In genomic region chr7:35975851-35976454, GRCh38 we compare ENCODE assay signal across 8 cellular contexts.
DNase-seq lines count a peak whose midpoint lies in the region; ATAC-seq and TF ChIP-seq lines count a peak whose summit lies in the region.

No MANE protein-coding gene starts in this region.

- H3K36me3 Mint-ChIP-seq in activated CD4-positive, alpha-beta memory T cell treated with anti-CD3 and anti-CD28 coated beads, Interleukin-2, amount 10 ng/mL, durations not matched to agents 7 days and 5 days (ENCODE audit: low read depth): no peaks in the 10 kb centered on the region

- H3K27ac ChIP-seq in osteoblast (ENCODE audit: low read depth, low read length): no peak overlapping the region

- H3K27me3 ChIP-seq in BJ (ENCODE audit: control insufficient read depth, insufficient read depth, low read length): peaks cover 2% of the 10 kb centered on the region; the same call in 1 of the 2 replicates
- H3K27me3 ChIP-seq in osteoblast (ENCODE audit: insufficient read depth, low read length): peaks cover 12% of the 10 kb centered on the region

- no peak overlapping the region for H3K4me2 ChIP-seq in osteoblast (ENCODE audit: insufficient read depth, low read length)

- H2AFZ ChIP-seq in osteoblast (ENCODE audit: low read length): no peak overlapping the region

- H3K4me3 Mint-ChIP-seq in activated CD4-positive, alpha-beta memory T cell treated with anti-CD3 and anti-CD28 coated beads, Interleukin-2, amount 10 ng/mL, durations not matched to agents 7 days and 5 days: no peak overlapping the region

- ATAC-seq in GM18505 (IDR thresholded peaks at IDR 0.05; ENCODE audit: unreplicated experiment): peak; percentile 65
- peak; percentile 68 for ATAC-seq in HG03571 (IDR thresholded peaks at IDR 0.05; ENCODE audit: unreplicated experiment)

- H3K27ac Mint-ChIP-seq in activated CD4-positive, alpha-beta memory T cell treated with anti-CD3 and anti-CD28 coated beads, Interleukin-2, amount 10 ng/mL, durations not matched to agents 7 days and 5 days: no peak overlapping the region

- TF ChIP-seq POLR2A in GM18505 (IDR thresholded peaks at IDR 0.05; ENCODE audit: borderline replicate concordance, extremely low read depth, insufficient read depth, insufficient read length): no peak

- H3K36me3 ChIP-seq in BJ (ENCODE audit: control insufficient read depth, insufficient read depth, low read length) (no peaks in the 10 kb centered on the region), osteoblast (ENCODE audit: insufficient read depth, low read length) (no peaks in the 10 kb centered on the region)

- H3K4me1 Mint-ChIP-seq in activated CD4-positive, alpha-beta memory T cell treated with anti-CD3 and anti-CD28 coated beads, Interleukin-2, amount 10 ng/mL, durations not matched to agents 7 days and 5 days: peaks cover 4% of the 10 kb centered on the region

- POLR2A ChIA-PET in BJ (lab: Charles Lee): no interaction called here
- POLR2A ChIA-PET in activated CD4-positive, alpha-beta memory T cell treated with anti-CD3 and anti-CD28 coated beads, Interleukin-2, amount 10 ng/mL, durations not matched to agents 7 days and 5 days (lab: Charles Lee): no interaction called here

- H3K4me3 ChIP-seq in BJ (ENCODE audit: low read depth, low read length) (no peak overlapping the region), osteoblast (ENCODE audit: insufficient read depth, low read length) (no peak overlapping the region)

- peak; percentile 82 for TF ChIP-seq CTCF in BJ (IDR thresholded peaks at IDR 0.05; ENCODE audit: insufficient read depth, low read depth, low read length)
- TF ChIP-seq CTCF in osteoblast (IDR thresholded peaks at IDR 0.05; ENCODE audit: extremely low read depth, low read depth, low read length): peak; percentile 74

- H3K9me3 ChIP-seq in osteoblast (ENCODE audit: low read depth, low read length): no peaks in the 10 kb centered on the region

- no peak for DNase-seq in BJ (ENCODE audit: low read depth)
- peak; percentile 74 for DNase-seq in NCI-H748 (lab: John Stamatoyannopoulos, UW; ENCODE audit: unreplicated experiment)
- peak; percentile 52 for DNase-seq in activated CD4-positive, alpha-beta memory T cell treated with anti-CD3 and anti-CD28 coated beads, Interleukin-2, amount 10 ng/mL, durations not matched to agents 7 days and 5 days
- peak; percentile 60 for DNase-seq in foreskin melanocyte
- peak; percentile 71 for DNase-seq in osteoblast (ENCODE audit: insufficient read length, low spot score, missing footprints)
- DNase-seq in islet precursor cell: no peak

- no peaks in the 10 kb centered on the region for H3K79me2 ChIP-seq in osteoblast (ENCODE audit: insufficient read depth, low read length)

- CTCF ChIA-PET in BJ (lab: Yijun Ruan, JAX): interaction anchor here (0.6 to 1.6 kb wide), 11 partner anchors 9 to 343 kb away, joined by 3 to 7 read pairs (median 3); no protein-coding TSS in a partner anchor
- CTCF ChIA-PET in activated CD4-positive, alpha-beta memory T cell treated with anti-CD3 and anti-CD28 coated beads, Interleukin-2, amount 10 ng/mL, durations not matched to agents 7 days and 5 days (lab: Charles Lee): interaction anchor here (0.6 to 1.4 kb wide), 9 partner anchors 9 to 388 kb away, joined by 3 to 8 read pairs (median 3); no protein-coding TSS in a partner anchor

- H4K20me1 ChIP-seq in osteoblast (ENCODE audit: insufficient read depth, low read length): no peaks in the 10 kb centered on the region

- H3K4me1 ChIP-seq in osteoblast (ENCODE audit: insufficient read depth, low read length): no peaks in the 10 kb centered on the region

- H3K27me3 Mint-ChIP-seq in activated CD4-positive, alpha-beta memory T cell treated with anti-CD3 and anti-CD28 coated beads, Interleukin-2, amount 10 ng/mL, durations not matched to agents 7 days and 5 days: peaks cover 24% of the 10 kb centered on the region

- H3K9me3 Mint-ChIP-seq in activated CD4-positive, alpha-beta memory T cell treated with anti-CD3 and anti-CD28 coated beads, Interleukin-2, amount 10 ng/mL, durations not matched to agents 7 days and 5 days: no peaks in the 10 kb centered on the region

Comparison
In these comparisons a context has a peak if more than half of its experiments do, and no peak if none do; other contexts are left out.
1. DNase-seq: peak in NCI-H748 (single experiment), activated CD4-positive, alpha-beta memory T cell treated with anti-CD3 and anti-CD28 coated beads, Interleukin-2, amount 10 ng/mL, durations not matched to agents 7 days and 5 days (single experiment), foreskin melanocyte (single experiment) and osteoblast (single experiment); none in BJ (single experiment) and islet precursor cell (single experiment).